ENCODE assay signal across 14 cellular contexts in genomic region chr12:121573949-121574520, GRCh38. TPM values are rescaled to one million over a fixed set of nuclear protein-coding genes. Genes with fewer than 3 reads are reported as not detected.
DNase-seq lines count a peak whose midpoint lies in the region; ATAC-seq and TF ChIP-seq lines count a peak whose summit lies in the region.
"Had no signal": no experiment of that assay in that cellular context is flagged by ENCODE, and none has a peak within 500 bp of the region (broad histone marks: within the 10 kb centered on the region; RNA-seq: fewer than 3 reads in every experiment).

No MANE protein-coding gene starts in this region.

- peaks cover 6% of the 10 kb centered on the region; the same call in 1 of the 2 replicates for H3K4me1 ChIP-seq in H9 (ENCODE audit: insufficient read depth, low read length)
- peaks cover 9% of the 10 kb centered on the region for H3K4me1 ChIP-seq in endodermal cell (ENCODE audit: control insufficient read depth, insufficient read depth, low read length)
- H3K4me1 ChIP-seq in skeletal muscle tissue (ENCODE audit: control insufficient read depth in 3 of 3, insufficient read depth in 3 of 3, low read length in 3 of 3), result peaks cover 20 to 40% (median 35%) of the 10 kb centered on the region in 3 donors

- H3K4me3 Mint-ChIP-seq in H9, result peak overlapping the region in 1 of 2 experiments; percentile 56; a peak in 2 of 5 replicates
- H3K4me3 Mint-ChIP-seq in endodermal cell, result no peak overlapping the region
- H3K4me3 Mint-ChIP-seq in activated CD4-positive, alpha-beta memory T cell treated with anti-CD3 and anti-CD28 coated beads, Interleukin-2, amount 10 ng/mL, durations not matched to agents 7 days and 5 days, result no peak overlapping the region
- H3K4me3 Mint-ChIP-seq: activated T-cell treated with anti-CD3 and anti-CD28 coated beads, Interleukin-2, amount 50 U/mL, for 24 hours had no signal

- no peak overlapping the region for H2BK120ac ChIP-seq in H9 (ENCODE audit: low read depth, low read length, poor library complexity, severe bottlenecking)

- TF ChIP-seq CTCF in H9 (conservative IDR thresholded peaks at IDR 0.05) (no peak), endodermal cell (conservative IDR thresholded peaks at IDR 0.05) (no peak), WERI-Rb-1 (IDR thresholded peaks at IDR 0.05; ENCODE audit: low read depth, low read length) (no peak)

- H3K36me3 Mint-ChIP-seq in H9 (ENCODE audit: insufficient read depth in 1 of 3, low read depth in 3 of 3) (peaks cover 46 to 71% (median 58%) of the 10 kb centered on the region in 3 experiments), endodermal cell (ENCODE audit: low read depth) (peaks cover 63% of the 10 kb centered on the region)
- peaks cover 34% of the 10 kb centered on the region for H3K36me3 Mint-ChIP-seq in activated CD4-positive, alpha-beta memory T cell treated with anti-CD3 and anti-CD28 coated beads, Interleukin-2, amount 10 ng/mL, durations not matched to agents 7 days and 5 days (ENCODE audit: low read depth)

- no peaks in the 10 kb centered on the region for H3K79me1 ChIP-seq in H9 (ENCODE audit: insufficient read depth, low read depth, low read length, poor library complexity, severe bottlenecking)

- no peak overlapping the region for H3K56ac ChIP-seq in H9 (ENCODE audit: insufficient read length, low read depth, low read length)

- no peak overlapping the region for H3T11ph ChIP-seq in H9 (ENCODE audit: low read length)

- no peaks in the 10 kb centered on the region for H3K9me3 ChIP-seq in H9 (ENCODE audit: control insufficient read depth, low read depth, low read length)
- no peaks in the 10 kb centered on the region for H3K9me3 ChIP-seq in endodermal cell (ENCODE audit: control insufficient read depth, low read length)
- no peaks in the 10 kb centered on the region for H3K9me3 ChIP-seq in skeletal muscle tissue (ENCODE audit: control insufficient read depth in 3 of 3, low read length in 3 of 3)
- H3K9me3 ChIP-seq in WERI-Rb-1 (ENCODE audit: severe bottlenecking), result no peaks in the 10 kb centered on the region
- H3K9me3 ChIP-seq: BLaER1 treated with 17β-estradiol and CSF1 and Interleukin-3, amounts not matched to agents 10 nM and 100 nM had no signal

- no peak overlapping the region for H3K18ac ChIP-seq in H9 (ENCODE audit: insufficient read length, low read depth, low read length)

- peaks cover 30 to 42% of the 10 kb centered on the region in 2 experiments for H3K4me1 Mint-ChIP-seq in H9
- peaks cover 30% of the 10 kb centered on the region for H3K4me1 Mint-ChIP-seq in endodermal cell
- H3K4me1 Mint-ChIP-seq in activated CD4-positive, alpha-beta memory T cell treated with anti-CD3 and anti-CD28 coated beads, Interleukin-2, amount 10 ng/mL, durations not matched to agents 7 days and 5 days, result peaks cover 10% of the 10 kb centered on the region

- H4K8ac ChIP-seq in H9 (replicated peaks; ENCODE audit: insufficient read length, low read depth, low read length), result no peak overlapping the region

- no peaks in the 10 kb centered on the region for H4K20me1 ChIP-seq in H9 (ENCODE audit: control insufficient read depth, insufficient read depth, insufficient read length)

- H3K9ac ChIP-seq in H9 (ENCODE audit: extremely low read depth, insufficient read length, low read length) (no peak overlapping the region), endodermal cell (ENCODE audit: extremely low read depth, low read length, poor library complexity, severe bottlenecking) (no peak overlapping the region), skeletal muscle tissue (ENCODE audit: low read depth in 1 of 3, low read length in 3 of 3) (peak overlapping the region in 2 of 3 donors; percentile 23 to 50)

- H3K23me2 ChIP-seq in H9 (ENCODE audit: insufficient read length, low read depth, low read length, poor library complexity, severe bottlenecking), result peaks cover 19% of the 10 kb centered on the region

- H3K4me2 ChIP-seq in H9 (ENCODE audit: insufficient read depth, insufficient read length, low read length), result no peak overlapping the region

- H3K27me3 ChIP-seq in H9 (ENCODE audit: insufficient read depth, low read length) (no peaks in the 10 kb centered on the region), endodermal cell (ENCODE audit: control insufficient read depth, insufficient read depth, low read length, poor library complexity, severe bottlenecking) (no peaks in the 10 kb centered on the region), skeletal muscle tissue (ENCODE audit: control insufficient read depth in 3 of 3, insufficient read depth in 3 of 3, low read length in 3 of 3) (no peaks in the 10 kb centered on the region), WERI-Rb-1 (ENCODE audit: insufficient read depth, low read depth, severe bottlenecking) (no peaks in the 10 kb centered on the region)
- H3K27me3 ChIP-seq: BLaER1 treated with 17β-estradiol and CSF1 and Interleukin-3, amounts not matched to agents 10 nM and 100 nM had no signal

- no peak overlapping the region for H3K27ac ChIP-seq in H9 (ENCODE audit: insufficient read length, low read depth, low read length)
- H3K27ac ChIP-seq in endodermal cell (ENCODE audit: low read depth, low read length), result no peak overlapping the region
- H3K27ac ChIP-seq in skeletal muscle tissue (ENCODE audit: low read depth, low read length), result no peak overlapping the region
- H3K27ac ChIP-seq in WERI-Rb-1, result no peak overlapping the region
- H3K27ac ChIP-seq: BLaER1 treated with 17β-estradiol and CSF1 and Interleukin-3, amounts not matched to agents 10 nM and 100 nM had no signal

- no peak overlapping the region for H4K5ac ChIP-seq in H9 (ENCODE audit: insufficient read length, low read depth, low read length)

- WGBS in H9 (ENCODE audit: extremely low coverage, insufficient read length, low lambda C conversion rate), result no CpG with 5 or more reads among the region's 13 CpGs
- 96 to 99% methylated on average over 11 to 13 of the region's 13 CpGs for WGBS in endodermal cell (ENCODE audit: insufficient coverage in 1 of 2, insufficient read length in 1 of 2), 2 experiments

- no peak overlapping the region for H3K4ac ChIP-seq in H9 (ENCODE audit: low read depth, low read length)

- ATAC-seq in GM21717 (IDR thresholded peaks at IDR 0.05; ENCODE audit: unreplicated experiment), result no peak
- ATAC-seq: activated CD4-positive, CD25-positive, alpha-beta regulatory T cell treated with anti-CD3 and anti-CD28 coated beads, Interleukin-2, amount 50 U/mL, for 24 hours had no signal

- no peak for DNase-seq in H9
- DNase-seq in NCI-H2107 treated with DMSO at 0.1 percent for 48 hours (lab: John Stamatoyannopoulos, UW; ENCODE audit: unreplicated experiment), result peak; percentile 91
- no peak for DNase-seq in endodermal cell
- DNase-seq in activated CD4-positive, alpha-beta memory T cell treated with anti-CD3 and anti-CD28 coated beads, Interleukin-2, amount 10 ng/mL, durations not matched to agents 7 days and 5 days, result no peak
- no peak for DNase-seq in WERI-Rb-1
- DNase-seq: activated T-cell treated with anti-CD3 and anti-CD28 coated beads, Interleukin-2, amount 50 U/mL, for 24 hours; DND-41; effector CD8-positive, alpha-beta T cell; NCI-H82; stimulated activated CD4-positive, alpha-beta T cell treated with anti-CD3 and anti-CD28 coated beads, Interleukin-15, amount 100 ng/mL, for 24 hours had no signal

- no peak overlapping the region for H4K91ac ChIP-seq in H9 (ENCODE audit: insufficient read length, low read depth, low read length)

- no peak overlapping the region for H2AK5ac ChIP-seq in H9 (ENCODE audit: insufficient read length, low read length)

- no peak overlapping the region for H2BK20ac ChIP-seq in H9 (ENCODE audit: low read depth, low read length, poor library complexity, severe bottlenecking)

- H3K27ac Mint-ChIP-seq in H9 (peak overlapping the region; percentile 79 to 94 (median 85)), endodermal cell (peak overlapping the region; percentile 86)
- no peak overlapping the region for H3K27ac Mint-ChIP-seq in activated CD4-positive, alpha-beta memory T cell treated with anti-CD3 and anti-CD28 coated beads, Interleukin-2, amount 10 ng/mL, durations not matched to agents 7 days and 5 days
- H3K27ac Mint-ChIP-seq: activated T-cell treated with anti-CD3 and anti-CD28 coated beads, Interleukin-2, amount 50 U/mL, for 24 hours had no signal

- no peak overlapping the region for H2BK15ac ChIP-seq in H9 (ENCODE audit: low read depth, low read length)

- no peaks in the 10 kb centered on the region for H3K9me3 Mint-ChIP-seq in H9
- no peaks in the 10 kb centered on the region for H3K9me3 Mint-ChIP-seq in endodermal cell
- no peaks in the 10 kb centered on the region for H3K9me3 Mint-ChIP-seq in activated CD4-positive, alpha-beta memory T cell treated with anti-CD3 and anti-CD28 coated beads, Interleukin-2, amount 10 ng/mL, durations not matched to agents 7 days and 5 days
- H3K9me3 Mint-ChIP-seq: activated T-cell treated with anti-CD3 and anti-CD28 coated beads, Interleukin-2, amount 50 U/mL, for 24 hours had no signal

- H2BK12ac ChIP-seq in H9 (ENCODE audit: insufficient read length, low read depth, low read length), result no peak overlapping the region

- H3K14ac ChIP-seq in H9 (ENCODE audit: insufficient read depth, low read length), result no peak overlapping the region

- H2AFZ ChIP-seq in H9 (ENCODE audit: low read length), result no peak overlapping the region

- CTCF ChIA-PET in activated CD4-positive, alpha-beta memory T cell treated with anti-CD3 and anti-CD28 coated beads, Interleukin-2, amount 10 ng/mL, durations not matched to agents 7 days and 5 days (lab: Charles Lee), result interaction anchor here (3.9 kb wide), 1 partner anchor 22 kb away, joined by 12 read pairs; no protein-coding TSS in a partner anchor

- peaks cover 10% of the 10 kb centered on the region; the same call in 1 of the 2 replicates for H3K79me2 ChIP-seq in H9 (ENCODE audit: insufficient read depth, low read length)

- H3K27me3 Mint-ChIP-seq in H9 (ENCODE audit: low read depth) (no peaks in the 10 kb centered on the region), endodermal cell (ENCODE audit: insufficient read depth) (no peaks in the 10 kb centered on the region)
- no peaks in the 10 kb centered on the region for H3K27me3 Mint-ChIP-seq in activated CD4-positive, alpha-beta memory T cell treated with anti-CD3 and anti-CD28 coated beads, Interleukin-2, amount 10 ng/mL, durations not matched to agents 7 days and 5 days
- H3K27me3 Mint-ChIP-seq: activated T-cell treated with anti-CD3 and anti-CD28 coated beads, Interleukin-2, amount 50 U/mL, for 24 hours had no signal

- H2BK5ac ChIP-seq in H9 (ENCODE audit: insufficient read length, low read length), result no peak overlapping the region

- H3K4me3 ChIP-seq in endodermal cell (ENCODE audit: low read length) (no peak overlapping the region), skeletal muscle tissue (ENCODE audit: low read length in 3 of 3) (no peak overlapping the region), WERI-Rb-1 (ENCODE audit: low read depth, low read length) (no peak overlapping the region)
- H3K4me3 ChIP-seq: BLaER1 treated with 17β-estradiol and CSF1 and Interleukin-3, amounts not matched to agents 10 nM and 100 nM had no signal

- no peak overlapping the region for H3K23ac ChIP-seq in H9 (ENCODE audit: insufficient read length, low read depth, low read length)

- POLR2A ChIA-PET in activated CD4-positive, alpha-beta memory T cell treated with anti-CD3 and anti-CD28 coated beads, Interleukin-2, amount 10 ng/mL, durations not matched to agents 7 days and 5 days (lab: Charles Lee), result no interaction called here

- peaks cover 61% of the 10 kb centered on the region for H3K36me3 ChIP-seq in endodermal cell (ENCODE audit: control insufficient read depth, insufficient read depth, low read length)
- peaks cover 6 to 22% (median 8%) of the 10 kb centered on the region in 3 donors for H3K36me3 ChIP-seq in skeletal muscle tissue (ENCODE audit: control insufficient read depth in 3 of 3, insufficient read depth in 3 of 3, low read length in 3 of 3)
- peaks cover 29% of the 10 kb centered on the region for H3K36me3 ChIP-seq in WERI-Rb-1

RNA-seq across cellular contexts. Expression of gene KDM2B, which starts 6.8 kb away (rescaled TPM):
- 137 and 143 TPM in 2 replicates for total RNA-seq in H9 (2021)
- total RNA-seq in endodermal cell, result 100 to 1,000 TPM; 103 to 125 TPM
- 64.7 TPM for polyA plus RNA-seq in endodermal cell (2013, experiment 1 of 2)
- 60.8 TPM for polyA plus RNA-seq in endodermal cell (2013, experiment 2 of 2)
- 28.7 TPM for total RNA-seq in skeletal muscle tissue
- 10 to 100 TPM; 59.8 to 62.6 TPM for total RNA-seq in activated CD4-positive, alpha-beta memory T cell treated with anti-CD3 and anti-CD28 coated beads, Interleukin-2, amount 10 ng/mL, durations not matched to agents 7 days and 5 days

RNA-seq across cellular contexts. Expression of gene ORAI1, which starts 52.3 kb away (rescaled TPM):
- total RNA-seq in H9 (2021) (24.7 and 26.3 TPM in 2 replicates), endodermal cell (10 to 100 TPM; 35.3 to 39.2 TPM), skeletal muscle tissue (10.4 TPM)
- 11.8 TPM for polyA plus RNA-seq in endodermal cell (2013, experiment 1 of 2)
- 11.2 TPM for polyA plus RNA-seq in endodermal cell (2013, experiment 2 of 2)
- 10 to 100 TPM; 69.0 to 70.3 TPM for total RNA-seq in activated CD4-positive, alpha-beta memory T cell treated with anti-CD3 and anti-CD28 coated beads, Interleukin-2, amount 10 ng/mL, durations not matched to agents 7 days and 5 days

Comparison
In these comparisons a context has a peak if more than half of its experiments do, and no peak if none do; other contexts are left out.
1. H3K9ac ChIP-seq: peak in skeletal muscle tissue (2 of 3); none in H9 (single experiment) and endodermal cell (single experiment).